In the genomic region with DNA sequence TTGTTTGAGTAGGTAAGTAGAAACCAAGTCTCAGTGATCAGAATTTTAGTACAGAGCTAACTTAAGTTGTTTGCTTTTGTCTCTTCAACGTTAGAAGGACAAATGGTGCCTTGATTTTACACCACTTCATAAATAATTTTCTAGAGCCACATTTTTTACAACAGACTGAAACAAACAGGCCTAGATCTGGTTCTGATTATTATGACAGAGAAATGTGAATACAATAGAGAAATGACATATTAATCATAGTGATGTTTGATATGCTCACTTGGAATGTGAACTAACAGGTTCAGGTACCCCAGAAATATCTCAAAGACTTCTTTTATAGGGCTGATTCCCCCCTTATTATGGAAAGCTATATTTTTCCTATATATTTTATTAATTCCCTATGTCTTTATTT, we compare ENCODE assay signal across 24 cellular contexts.
"Had no signal": no experiment of that assay in that cellular context is flagged by ENCODE, and none has a peak within 500 bp of the region (broad histone marks: within the 10 kb centered on the region; RNA-seq: fewer than 3 reads in every experiment).

No MANE protein-coding gene starts in this region.

- H3K27me3 ChIP-seq: right atrium auricular region, right lobe of liver, stomach, testis, thyroid gland, transverse colon, upper lobe of right lung had no signal

- H3K4me3 Mint-ChIP-seq: naive thymus-derived CD4-positive, alpha-beta T cell; natural killer cell treated with Interleukin-12 subunit alpha and Interleukin-12 subunit beta and Interleukin-15 and Interleukin-18, amount 100 ng/mL, for 72 hours; stimulated activated naive B cell treated with anti-CD40 and anti-IgM and Interleukin-4, amounts not matched to agents 10 μg/mL and 1 μg/mL and 100 μg/mL, for 72 hours had no signal

- H3K27me3 Mint-ChIP-seq: naive thymus-derived CD4-positive, alpha-beta T cell; stimulated activated naive B cell treated with anti-CD40 and anti-IgM and Interleukin-4, amounts not matched to agents 10 μg/mL and 1 μg/mL and 100 μg/mL, for 72 hours had no signal

- H3K4me3 ChIP-seq: left ventricle myocardium inferior, lung, mucosa of descending colon, right atrium auricular region, right lobe of liver, skin epidermis, stomach, testis, thyroid gland, transverse colon, upper lobe of right lung had no signal

- DNase-seq: hippocampal formation; left ventricle myocardium inferior; mesendoderm; midbrain; mucosa of descending colon; naive thymus-derived CD4-positive, alpha-beta T cell; right lobe of liver; stimulated activated CD4-positive, alpha-beta T cell treated with anti-CD3 and anti-CD28 coated beads, Interleukin-12 subunit alpha, Interleukin-12 subunit beta, amount 100 ng/mL, for 4 hours; stimulated activated CD4-positive, alpha-beta T cell treated with anti-CD3 and anti-CD28 coated beads, Interleukin-15, amount 100 ng/mL, for 24 hours; stimulated activated CD4-positive, alpha-beta T cell treated with anti-CD3 and anti-CD28 coated beads, Interleukin-2, amount 100 ng/mL, for 24 hours; stimulated activated CD4-positive, alpha-beta T cell treated with anti-CD3 and anti-CD28 coated beads, Interleukin-4, amount 100 ng/mL, for 1 hour; stimulated activated naive B cell treated with anti-CD40 and anti-IgM and Interleukin-4, amounts not matched to agents 10 μg/mL and 1 μg/mL and 100 μg/mL, for 72 hours; stimulated activated naive CD8-positive, alpha-beta T cell treated with anti-CD3 and anti-CD28 coated beads, Interleukin-15, Interleukin-2, amounts not matched to agents 100 U/mL and 50 U/mL, for 24 hours; stomach; testis; thyroid gland; transverse colon; upper lobe of right lung had no signal

- H3K79me2 ChIP-seq: parathyroid adenoma had no signal

- H3K9ac ChIP-seq: parathyroid adenoma had no signal

- H3K36me3 Mint-ChIP-seq: naive thymus-derived CD4-positive, alpha-beta T cell; natural killer cell treated with Interleukin-12 subunit alpha and Interleukin-12 subunit beta and Interleukin-15 and Interleukin-18, amount 100 ng/mL, for 72 hours had no signal

- FAIRE-seq: urothelium cell line had no signal

- H3K9me3 ChIP-seq: left ventricle myocardium inferior, mucosa of descending colon, right atrium auricular region, right lobe of liver, stomach, testis, thyroid gland, transverse colon, upper lobe of right lung had no signal

- H3K27ac Mint-ChIP-seq: naive thymus-derived CD4-positive, alpha-beta T cell; natural killer cell treated with Interleukin-12 subunit alpha and Interleukin-12 subunit beta and Interleukin-15 and Interleukin-18, amount 100 ng/mL, for 72 hours; stimulated activated naive B cell treated with anti-CD40 and anti-IgM and Interleukin-4, amounts not matched to agents 10 μg/mL and 1 μg/mL and 100 μg/mL, for 72 hours had no signal

- H3K36me3 ChIP-seq: left ventricle myocardium inferior, right atrium auricular region, right lobe of liver, stomach, thyroid gland, transverse colon, upper lobe of right lung had no signal

- H2AFZ ChIP-seq: parathyroid adenoma had no signal

- ATAC-seq: mucosa of descending colon; naive thymus-derived CD4-positive, alpha-beta T cell; natural killer cell treated with Interleukin-12 subunit alpha and Interleukin-12 subunit beta and Interleukin-15 and Interleukin-18, amount 100 ng/mL, for 72 hours; right lobe of liver; stimulated activated naive B cell treated with anti-CD40 and anti-IgM and Interleukin-4, amounts not matched to agents 10 μg/mL and 1 μg/mL and 100 μg/mL, for 72 hours; stimulated activated naive CD8-positive, alpha-beta T cell treated with anti-CD3 and anti-CD28 coated beads, Interleukin-15, Interleukin-2, amounts not matched to agents 100 U/mL and 50 U/mL, for 24 hours; upper lobe of right lung had no signal

- H3K4me1 ChIP-seq: left ventricle myocardium inferior, right atrium auricular region, testis, thyroid gland, transverse colon, upper lobe of right lung had no signal

- H3K27ac ChIP-seq: left ventricle myocardium inferior, parathyroid adenoma, right atrium auricular region, right lobe of liver, skin epidermis, stomach, testis, thyroid gland, transverse colon, upper lobe of right lung had no signal

- H3K4me1 Mint-ChIP-seq: naive thymus-derived CD4-positive, alpha-beta T cell had no signal
